ENCODE assay signal across 19 cellular contexts in genomic region chr18:59606193-59607175, GRCh38.
A peak's percentile ranks its signal among the peaks of the same experiment; 100 is the strongest.
DNase-seq lines count a peak whose midpoint lies in the region; ATAC-seq and TF ChIP-seq lines count a peak whose summit lies in the region.
"Had no signal": no experiment of that assay in that cellular context is flagged by ENCODE, and none has a peak within 500 bp of the region (broad histone marks: within the 10 kb centered on the region; RNA-seq: fewer than 3 reads in every experiment).

No MANE protein-coding gene starts in this region.

- H3K4me3 ChIP-seq in heart left ventricle (no peak overlapping the region), parathyroid adenoma (ENCODE audit: low read depth, low read length) (peak overlapping the region; percentile 3)
- H3K4me3 ChIP-seq: colonic mucosa, esophagus squamous epithelium, mucosa of descending colon had no signal

- H3K79me2 ChIP-seq in parathyroid adenoma, result no peaks in the 10 kb centered on the region

- H3K9me3 ChIP-seq in heart left ventricle (no peaks in the 10 kb centered on the region), parathyroid adenoma (ENCODE audit: control insufficient read depth, low read length) (no peaks in the 10 kb centered on the region)
- H3K9me3 ChIP-seq: colonic mucosa, esophagus squamous epithelium, mucosa of descending colon had no signal

- peak overlapping the region; percentile 64 for H3K4me2 ChIP-seq in parathyroid adenoma (ENCODE audit: low read length)

- H2AFZ ChIP-seq in parathyroid adenoma, result no peak overlapping the region

- intact Hi-C loops in heart left ventricle (cut with DNase I), result loop anchor here in 3 of 10 donors (5.0 to 10.0 kb wide), 4 partner anchors 54 to 152 kb away; no protein-coding TSS in a partner anchor

- TF ChIP-seq POLR2A in heart left ventricle (IDR thresholded peaks at IDR 0.05), result no peak

- H3K4me1 ChIP-seq in heart left ventricle (peaks cover 0 to 23% (median 5%) of the 10 kb centered on the region in 12 donors), parathyroid adenoma (peaks cover 19% of the 10 kb centered on the region)
- H3K4me1 ChIP-seq: colonic mucosa had no signal

- H3K36me3 ChIP-seq in heart left ventricle (no peaks in the 10 kb centered on the region), parathyroid adenoma (ENCODE audit: control insufficient read depth, insufficient read depth, low read length) (no peaks in the 10 kb centered on the region)
- H3K36me3 ChIP-seq: colonic mucosa, esophagus squamous epithelium had no signal

- 30 to 42% (median 39%) methylated on average over 13 of the region's 13 CpGs for WGBS in heart left ventricle, 4 donors

- H3K27me3 ChIP-seq in heart left ventricle, result no peaks in the 10 kb centered on the region
- no peaks in the 10 kb centered on the region for H3K27me3 ChIP-seq in parathyroid adenoma (ENCODE audit: control insufficient read depth, insufficient read depth, low read length)
- H3K27me3 ChIP-seq: colonic mucosa, esophagus squamous epithelium had no signal

- TF ChIP-seq CTCF in heart left ventricle (IDR thresholded peaks at IDR 0.05), result no peak
- no peak for TF ChIP-seq CTCF in parathyroid adenoma (IDR thresholded peaks at IDR 0.05)

- peak; percentile 88 to 94 (median 90) for ATAC-seq in heart left ventricle
- ATAC-seq in HG03460 (IDR thresholded peaks at IDR 0.05; ENCODE audit: unreplicated experiment), result no peak
- ATAC-seq: mucosa of descending colon had no signal

- H3K27ac ChIP-seq in heart left ventricle (peak overlapping the region in 2 of 12 donors; percentile 9 to 59), parathyroid adenoma (peak overlapping the region; percentile 79)
- H3K27ac ChIP-seq: colonic mucosa had no signal

- H3K9ac ChIP-seq in parathyroid adenoma, result no peak overlapping the region

- DNase-seq in EL (peak; percentile 82), amniotic epithelial cell (ENCODE audit: low read depth) (peak; percentile 83), heart left ventricle (peak in 2 of 5 donors; percentile 26 to 59), OCI-M2 (lab: John Stamatoyannopoulos, UW; ENCODE audit: unreplicated experiment) (no peak), middle frontal gyrus (ENCODE audit: extremely low spot score, low spot score) (no peak), T1000 (lab: John Stamatoyannopoulos, UW) (no peak)
- DNase-seq: activated CD4-positive, alpha-beta T cell treated with anti-CD3 and anti-CD28 coated beads for 1 hour; activated naive CD8-positive, alpha-beta T cell treated with anti-CD3 and anti-CD28 coated beads for 36 hours; C1 segment of cervical spinal cord; colonic mucosa; DND-41; esophagus squamous epithelium; immature natural killer cell; mucosa of descending colon; NCI-H1436; NCI-H510A treated with DMSO at 0.1 percent for 48 hours; RPMI8226 had no signal

Comparison
In these comparisons a context has a peak if more than half of its experiments do, and no peak if none do; other contexts are left out.
1. DNase-seq: peak in EL (single experiment) and amniotic epithelial cell (single experiment); none in OCI-M2 (single experiment), middle frontal gyrus (single experiment) and T1000 (single experiment).